In the genomic region with DNA sequence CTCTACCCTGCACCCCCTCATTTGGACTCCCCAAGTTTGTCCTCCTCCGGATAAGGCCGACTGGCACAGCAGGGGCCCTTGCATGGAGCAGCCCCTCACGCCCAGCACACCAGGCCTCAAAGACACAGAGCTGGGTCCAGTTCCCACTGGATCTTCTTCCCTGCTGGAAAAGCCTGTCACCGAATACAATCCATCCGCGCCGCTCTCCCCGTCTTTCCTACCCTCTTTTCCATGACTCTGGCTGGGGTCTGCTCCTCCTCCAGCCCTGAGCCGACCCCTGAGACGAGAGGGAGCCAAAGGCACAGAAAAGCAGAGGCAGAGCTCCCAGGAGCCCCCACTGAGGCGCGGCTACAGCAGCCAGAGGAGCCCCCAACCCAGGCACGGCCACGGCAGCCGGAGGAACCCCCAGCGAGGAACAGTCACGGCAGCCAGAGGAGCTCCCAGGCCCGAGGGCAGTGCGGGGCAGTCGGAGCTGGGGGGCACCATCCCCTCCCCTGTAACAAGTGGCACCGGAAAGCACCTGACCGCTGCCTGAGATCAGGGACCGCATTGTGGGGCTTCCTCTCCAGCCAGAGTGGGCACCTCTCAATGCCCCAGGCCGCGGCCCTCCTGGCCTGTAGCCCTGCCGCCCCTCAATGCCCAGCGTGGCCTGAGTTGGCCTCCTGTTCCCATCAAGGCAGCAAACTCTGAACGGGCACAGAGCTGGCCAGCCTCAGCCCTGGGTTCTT, we compare ENCODE assay signal across 18 cellular contexts. TPM values are rescaled to one million over a fixed set of nuclear protein-coding genes. Genes with fewer than 3 reads are reported as not detected.
A peak's percentile ranks its signal among the peaks of the same experiment; 100 is the strongest.
DNase-seq lines count a peak whose midpoint lies in the region; ATAC-seq and TF ChIP-seq lines count a peak whose summit lies in the region.
"Had no signal": no experiment of that assay in that cellular context is flagged by ENCODE, and none has a peak within 500 bp of the region (broad histone marks: within the 10 kb centered on the region; RNA-seq: fewer than 3 reads in every experiment).

No MANE protein-coding gene starts in this region.

- H3K27ac ChIP-seq in IMR-90 (ENCODE audit: insufficient read depth, low read length) (no peak overlapping the region), sigmoid colon (no peak overlapping the region)
- H3K27ac ChIP-seq: GM23248, KMS-11 had no signal

- BruUV-seq in IMR-90 (replicated peaks; lab: Mats Ljungman, UMichigan) = no TSS peak

- H3K9me3 Mint-ChIP-seq in effector memory CD8-positive, alpha-beta T cell = peaks cover 0 to 5% of the 10 kb centered on the region in 2 donors

- intact Hi-C loops in IMR-90 (cut with micrococcal nuclease) = no loop called here
- intact Hi-C loops in sigmoid colon (cut with DNase I) = no loop called here

- no peak for TF ChIP-seq CTCF in IMR-90 (conservative IDR thresholded peaks at IDR 0.05; ENCODE audit: low read depth, low read length)
- TF ChIP-seq CTCF in sigmoid colon (IDR thresholded peaks at IDR 0.05) = no peak

- H3K4ac ChIP-seq in IMR-90 (ENCODE audit: low read depth, low read length) = no peak overlapping the region

- H3K56ac ChIP-seq in IMR-90 (ENCODE audit: extremely low read depth, insufficient read depth, low read length) = no peak overlapping the region

- H3K9ac ChIP-seq in IMR-90 (ENCODE audit: low read depth, low read length) = no peak overlapping the region
- H3K9ac ChIP-seq: GM23248, KMS-11 had no signal

- peaks cover 10% of the 10 kb centered on the region for H4K20me1 ChIP-seq in IMR-90 (ENCODE audit: insufficient read depth, low read length)

- TF ChIP-seq POLR2A in IMR-90 (IDR thresholded peaks at IDR 0.05; ENCODE audit: low read depth, low read length) = no peak
- TF ChIP-seq POLR2A in sigmoid colon (IDR thresholded peaks at IDR 0.05) = no peak

- peaks cover 11 to 24% of the 10 kb centered on the region in 2 donors for H3K4me1 Mint-ChIP-seq in effector memory CD8-positive, alpha-beta T cell (ENCODE audit: low read depth in 2 of 2)
- H3K4me1 Mint-ChIP-seq: CD14-positive monocyte had no signal

- no peak for TF ChIP-seq EP300 in sigmoid colon (IDR thresholded peaks at IDR 0.05)

- H3K14ac ChIP-seq in IMR-90 (replicated peaks; ENCODE audit: low read depth, low read length) = no peak overlapping the region

- H2AK5ac ChIP-seq in IMR-90 (ENCODE audit: low read depth, low read length) = no peak overlapping the region

- H3K9me1 ChIP-seq in IMR-90 (ENCODE audit: insufficient read depth, low read length) = peaks cover 6% of the 10 kb centered on the region

- peak overlapping the region; percentile 21 for H2AFZ ChIP-seq in IMR-90 (replicated peaks; ENCODE audit: low read length, poor library complexity)
- H2AFZ ChIP-seq: GM23248 had no signal

- DNase-seq in IMR-90 = no peak
- DNase-seq in effector memory CD8-positive, alpha-beta T cell = no peak
- DNase-seq in sigmoid colon = peak; percentile 43
- DNase-seq in activated T-cell treated with anti-CD3 and anti-CD28 coated beads, Interleukin-2, amount 50 U/mL, for 48 hours = no peak
- no peak for DNase-seq in stimulated activated CD4-positive, alpha-beta T cell treated with anti-CD3 and anti-CD28 coated beads, Interleukin-4, amount 100 ng/mL, for 4 hours
- DNase-seq: COR-L47; GF-D8; GM23248; NCI-H1436; NCI-H2029; NCI-H2171; NCI-H446 treated with DMSO at 0.1 percent for 48 hours; NK-92 treated with Interleukin-12 subunit alpha and Interleukin-12 subunit beta, amount 100 ng/mL, for 24 hours; SIG-M5 had no signal

- no peak for TF ChIP-seq RAD21 in IMR-90 (IDR thresholded peaks at IDR 0.05; ENCODE audit: low read length)

- no peak overlapping the region for H2BK20ac ChIP-seq in IMR-90 (ENCODE audit: low read depth, low read length)

- WGBS in IMR-90 (ENCODE audit: extremely low coverage in 2 of 2, insufficient read length in 1 of 2), 2 experiments = 98% methylated on average over 8 of the region's 28 CpGs; no CpG with 5 or more reads in 1 of the 2 experiments
- 96 to 97% methylated on average over 28 of the region's 28 CpGs for WGBS in sigmoid colon, 2 donors

- H2AK9ac ChIP-seq in IMR-90 (replicated peaks; ENCODE audit: low read depth, low read length, poor library complexity) = peak overlapping the region; percentile 50

- H2BK5ac ChIP-seq in IMR-90 (ENCODE audit: low read depth, low read length, poor library complexity, severe bottlenecking) = no peak overlapping the region

- H3K27me3 ChIP-seq in IMR-90 (ENCODE audit: control insufficient read depth, insufficient read depth, low read length) = no peaks in the 10 kb centered on the region
- no peaks in the 10 kb centered on the region for H3K27me3 ChIP-seq in sigmoid colon

- H3K4me3 ChIP-seq in IMR-90 (ENCODE audit: insufficient read depth, low read depth, low read length) (no peak overlapping the region), sigmoid colon (no peak overlapping the region)
- H3K4me3 ChIP-seq: GM23248 had no signal

- H3K36me3 ChIP-seq in IMR-90 (ENCODE audit: control insufficient read depth, insufficient read depth, low read length) = peaks cover 40% of the 10 kb centered on the region
- peaks cover 16 to 85% (median 43%) of the 10 kb centered on the region in 4 donors for H3K36me3 ChIP-seq in sigmoid colon

- peaks cover 37% of the 10 kb centered on the region for H3K36me3 Mint-ChIP-seq in effector memory CD8-positive, alpha-beta T cell (ENCODE audit: insufficient read depth)

- POLR2A ChIA-PET in IMR-90 (lab: Charles Lee; ENCODE audit: unreplicated experiment) = no interaction called here

- no peak overlapping the region for H4K5ac ChIP-seq in IMR-90 (ENCODE audit: low read depth, low read length)

- H2BK15ac ChIP-seq in IMR-90 (ENCODE audit: low read depth, low read length) = no peak overlapping the region

- H3K27ac Mint-ChIP-seq in effector memory CD8-positive, alpha-beta T cell = peak overlapping the region; percentile 64 to 91

- H4K8ac ChIP-seq in IMR-90 (ENCODE audit: low read depth in 2 of 2, low read length in 2 of 2) = no peak overlapping the region

- H3K4me2 ChIP-seq in IMR-90 (ENCODE audit: low read depth, low read length) = no peak overlapping the region
- H3K4me2 ChIP-seq: KMS-11 had no signal

- no peak overlapping the region for H2BK120ac ChIP-seq in IMR-90 (ENCODE audit: low read depth, low read length)

- ATAC-seq in IMR-90 (ENCODE audit: low read depth) (no peak), HG03342 (IDR thresholded peaks at IDR 0.05; ENCODE audit: unreplicated experiment) (no peak)
- ATAC-seq in effector memory CD8-positive, alpha-beta T cell (replicated peaks) = no peak
- ATAC-seq: HCT116 had no signal

- H3K4me1 ChIP-seq in IMR-90 (ENCODE audit: control insufficient read depth, insufficient read depth, low read length) = no peaks in the 10 kb centered on the region
- no peaks in the 10 kb centered on the region for H3K4me1 ChIP-seq in sigmoid colon

- H3K4me3 Mint-ChIP-seq in effector memory CD8-positive, alpha-beta T cell = no peak overlapping the region
- H3K4me3 Mint-ChIP-seq: CD14-positive monocyte had no signal

- H3K18ac ChIP-seq in IMR-90 (ENCODE audit: low read depth, low read length) = no peak overlapping the region

- dilution Hi-C loops in IMR-90 (cut with HindIII; ENCODE audit: low sequenced_read_pairs, unreplicated experiment) = no loop called here

- CTCF ChIA-PET in IMR-90 (lab: Yijun Ruan, JAX) = no interaction called here

- H3K27me3 Mint-ChIP-seq in effector memory CD8-positive, alpha-beta T cell = no peaks in the 10 kb centered on the region

- in situ Hi-C loops in IMR-90 (cut with MboI; ENCODE audit: low sequenced_read_pairs) = loop anchor here (25.0 kb wide), 1 partner anchor 94 kb away; no protein-coding TSS in a partner anchor

- no peak overlapping the region for H4K91ac ChIP-seq in IMR-90 (ENCODE audit: insufficient read depth, low read depth, low read length)

- no peak overlapping the region for H3K23ac ChIP-seq in IMR-90 (ENCODE audit: low read depth, low read length)

- H3K9me3 ChIP-seq in IMR-90 (ENCODE audit: control insufficient read depth, insufficient read depth, low read length) (no peaks in the 10 kb centered on the region), sigmoid colon (no peaks in the 10 kb centered on the region)

- H3K79me1 ChIP-seq in IMR-90 (ENCODE audit: low read depth in 1 of 2, low read length in 2 of 2) = peaks cover 4 to 16% of the 10 kb centered on the region in 2 experiments; a peak in 2 of 4 replicates

TF ChIP-seq in IMR-90, 13 proteins besides CTCF, POLR2A, EP300 and RAD21 (continues in another document):
- TF ChIP-seq RCOR1 (IDR thresholded peaks at IDR 0.05; ENCODE audit: insufficient replicate concordance, low read length) = no peak
- TF ChIP-seq SMC3 (IDR thresholded peaks at IDR 0.05; ENCODE audit: low read depth, low read length) = no peak

RNA-seq across cellular contexts. Expression of gene ALG12, which starts 12.0 kb away (rescaled TPM):
- total RNA-seq in IMR-90 (2012; rRNA removed) (5.6 and 7.2 TPM in 2 replicates), sigmoid colon (10 to 100 TPM; 11.4 to 23.9 (median 15.4) TPM)
- polyA plus RNA-seq in IMR-90 (2012; rRNA removed) (10.9 and 11.2 TPM in 2 replicates), sigmoid colon (10 to 100 TPM in 1 of 3 donors, 1 to 10 TPM in 2; 1.8 to 15.9 (median 2.1) TPM)
- 18.8 and 22.7 TPM in 2 replicates for polyA plus RNA-seq in IMR-90 (2012; cell fraction: cytosol; rRNA removed)
- polyA plus RNA-seq in IMR-90 (2012; cell fraction: nucleus; rRNA removed; ENCODE audit: low replicate concordance) = 13.5 and 24.8 TPM in 2 replicates

RNA-seq across cellular contexts. Expression of gene CRELD2, which starts 12.2 kb away (rescaled TPM):
- total RNA-seq in IMR-90 (2012; rRNA removed) = 36.1 and 36.2 TPM in 2 replicates
- 70.7 and 82.0 TPM in 2 replicates for polyA plus RNA-seq in IMR-90 (2012; rRNA removed)
- 110 and 153 TPM in 2 replicates for polyA plus RNA-seq in IMR-90 (2012; cell fraction: cytosol; rRNA removed)
- polyA plus RNA-seq in IMR-90 (2012; cell fraction: nucleus; rRNA removed; ENCODE audit: low replicate concordance) = 79.2 and 119 TPM in 2 replicates
- total RNA-seq in sigmoid colon = 10 to 100 TPM; 15.5 to 26.5 (median 23.1) TPM
- 10 to 100 TPM in 2 of 3 donors, 1 to 10 TPM in 1; 9.2 to 97.7 (median 11.4) TPM for polyA plus RNA-seq in sigmoid colon

RNA-seq across cellular contexts. Expression of gene ZBED4, which starts 52.6 kb away (rescaled TPM):
- total RNA-seq in IMR-90 (2012; rRNA removed) (9.3 and 10.6 TPM in 2 replicates), sigmoid colon (1 to 10 TPM; 3.9 to 7.5 (median 5.5) TPM)
- polyA plus RNA-seq in IMR-90 (2012; rRNA removed) (9.6 and 10.5 TPM in 2 replicates), sigmoid colon (10 to 100 TPM in 1 of 3 donors, 1 to 10 TPM in 2; 2.4 to 10.5 (median 4.6) TPM)
- 6.7 and 7.1 TPM in 2 replicates for polyA plus RNA-seq in IMR-90 (2012; cell fraction: cytosol; rRNA removed)
- 11.9 and 13.8 TPM in 2 replicates for polyA plus RNA-seq in IMR-90 (2012; cell fraction: nucleus; rRNA removed; ENCODE audit: low replicate concordance)

RNA-seq across cellular contexts. Expression of gene PIM3, which starts 54.3 kb away (rescaled TPM):
- 8.6 and 10.3 TPM in 2 replicates for total RNA-seq in IMR-90 (2012; rRNA removed)
- polyA plus RNA-seq in IMR-90 (2012; rRNA removed) = 24.7 and 28.6 TPM in 2 replicates
- 31.4 and 45.1 TPM in 2 replicates for polyA plus RNA-seq in IMR-90 (2012; cell fraction: cytosol; rRNA removed)
- 37.2 and 85.2 TPM in 2 replicates for polyA plus RNA-seq in IMR-90 (2012; cell fraction: nucleus; rRNA removed; ENCODE audit: low replicate concordance)
- 10 to 100 TPM; 26.3 to 50.0 (median 41.8) TPM for total RNA-seq in sigmoid colon
- polyA plus RNA-seq in sigmoid colon = 100 to 1,000 TPM in 1 of 3 donors, 10 to 100 TPM in 2; 34.8 to 126 (median 60.1) TPM
